Comparison of ENCODE assay signal across 1 cellular context in the genomic region with DNA sequence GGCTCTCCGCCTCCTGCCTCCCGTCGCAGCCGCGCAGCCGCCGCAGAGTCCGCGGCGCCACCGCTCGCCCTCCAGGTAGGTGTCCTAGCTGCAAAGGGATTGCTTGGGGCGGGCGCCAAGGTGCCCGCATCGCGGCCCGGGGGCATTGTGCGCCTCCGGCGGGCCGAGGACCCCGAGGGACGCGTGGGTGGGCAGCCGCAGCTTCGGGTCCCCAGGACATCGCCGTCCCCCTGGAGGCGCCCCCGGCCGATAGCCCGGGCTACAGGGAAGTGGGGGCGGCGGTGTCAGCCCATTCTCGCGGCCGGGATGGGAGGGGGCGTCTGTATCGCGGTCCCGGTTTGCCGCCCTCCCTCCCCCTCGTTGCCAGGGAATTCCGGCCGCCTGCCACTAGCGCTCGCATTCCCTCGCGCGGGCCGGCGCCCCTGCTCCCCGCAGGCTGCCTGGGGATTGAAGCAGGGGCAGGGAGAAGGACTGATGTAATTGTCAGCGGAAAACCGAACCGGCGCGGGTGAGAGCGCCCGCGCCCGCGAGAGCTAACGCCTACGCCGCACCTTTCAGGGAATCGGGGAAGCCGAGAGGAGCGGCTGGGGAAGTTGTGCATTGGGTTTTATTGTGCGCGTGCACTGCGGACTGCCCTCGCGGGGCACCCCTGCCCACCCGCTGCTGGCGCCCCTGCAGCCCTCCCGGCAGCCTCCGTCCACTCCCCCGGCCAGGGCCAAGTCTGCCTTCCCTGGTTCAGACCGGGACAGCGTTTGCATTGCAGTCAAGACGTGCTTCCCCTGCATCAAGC.
TF ChIP-seq lines count a peak whose summit lies in the region.

No MANE protein-coding gene starts in this region.

TF ChIP-seq in HEK293, 187 proteins besides CTCF, POLR2A, EP300 and RAD21 (continued from another document and continues in another):
- TF ChIP-seq ZNF362 (tag by site-specific recombination; IDR thresholded peaks at IDR 0.05) (no peak), KLF16 (tag by site-specific recombination; IDR thresholded peaks at IDR 0.05) (no peak), SP7 (tag by site-specific recombination; IDR thresholded peaks at IDR 0.05) (no peak), GFI1B (tag by site-specific recombination; IDR thresholded peaks at IDR 0.05) (no peak), ZNF221 (tag by site-specific recombination; IDR thresholded peaks at IDR 0.05; ENCODE audit: borderline replicate concordance) (no peak), ZNF791 (tag by site-specific recombination; IDR thresholded peaks at IDR 0.05) (no peak), ZXDB (tag by site-specific recombination; IDR thresholded peaks at IDR 0.05) (peak; percentile 97), ZNF248 (tag by site-specific recombination; IDR thresholded peaks at IDR 0.05) (no peak), ZNF76 (tag by site-specific recombination; IDR thresholded peaks at IDR 0.05; ENCODE audit: borderline replicate concordance, low read depth) (peak; percentile 68), ZNF830 (tag by site-specific recombination; IDR thresholded peaks at IDR 0.05; ENCODE audit: low read depth) (no peak), ZNF549 (tag by site-specific recombination; IDR thresholded peaks at IDR 0.05) (no peak), ZNF837 (tag by site-specific recombination; IDR thresholded peaks at IDR 0.05) (no peak), ZNF394 (tag by site-specific recombination; IDR thresholded peaks at IDR 0.05; ENCODE audit: borderline replicate concordance) (0 out of 2 replicates have a peak, but pooled peaks have one; percentile 22), ZNF629 (tag by site-specific recombination; IDR thresholded peaks at IDR 0.05) (no peak), SP2 (tag by site-specific recombination; IDR thresholded peaks at IDR 0.05) (peak; percentile 45; the same call in 1 of the 2 replicates), PATZ1 (tag by site-specific recombination; IDR thresholded peaks at IDR 0.05) (peak; percentile 70), ZNF341 (tag by site-specific recombination; IDR thresholded peaks at IDR 0.05; ENCODE audit: low read depth) (peak; percentile 70), ZNF311 (tag by site-specific recombination; IDR thresholded peaks at IDR 0.05; ENCODE audit: borderline replicate concordance) (no peak), ZNF660 (tag by site-specific recombination; IDR thresholded peaks at IDR 0.05) (no peak), ZNF501 (tag by site-specific recombination; IDR thresholded peaks at IDR 0.05) (0 out of 2 replicates have a peak, but pooled peaks have one; percentile 60), ZNF433 (tag by site-specific recombination; IDR thresholded peaks at IDR 0.05; ENCODE audit: low read depth) (no peak), ZNF529 (tag by site-specific recombination; IDR thresholded peaks at IDR 0.05; ENCODE audit: insufficient replicate concordance) (no peak), ZNF610 (tag by site-specific recombination; IDR thresholded peaks at IDR 0.05; ENCODE audit: borderline replicate concordance) (peak; percentile 96), SALL2 (tag by site-specific recombination; IDR thresholded peaks at IDR 0.05; ENCODE audit: borderline replicate concordance) (no peak), RBAK (tag by site-specific recombination; IDR thresholded peaks at IDR 0.05) (no peak), ZEB2 (tag by site-specific recombination; IDR thresholded peaks at IDR 0.05) (peak; percentile 75), REST (tag by site-specific recombination; IDR thresholded peaks at IDR 0.05) (0 out of 2 replicates have a peak, but pooled peaks have one; percentile 34), ZNF621 (tag by site-specific recombination; IDR thresholded peaks at IDR 0.05) (no peak), ZNF544 (tag by site-specific recombination; IDR thresholded peaks at IDR 0.05) (no peak), ZNF624 (tag by site-specific recombination; IDR thresholded peaks at IDR 0.05) (no peak), ZBTB8A (tag by site-specific recombination; IDR thresholded peaks at IDR 0.05) (peak; percentile 80), ZNF558 (tag by site-specific recombination; IDR thresholded peaks at IDR 0.05) (no peak), KLF9 (tag by site-specific recombination; IDR thresholded peaks at IDR 0.05; ENCODE audit: low read depth) (peak; percentile 31; the same call in 1 of the 2 replicates), ZNF548 (tag by site-specific recombination; IDR thresholded peaks at IDR 0.05) (no peak)
- TF ChIP-seq, protein P1, sequence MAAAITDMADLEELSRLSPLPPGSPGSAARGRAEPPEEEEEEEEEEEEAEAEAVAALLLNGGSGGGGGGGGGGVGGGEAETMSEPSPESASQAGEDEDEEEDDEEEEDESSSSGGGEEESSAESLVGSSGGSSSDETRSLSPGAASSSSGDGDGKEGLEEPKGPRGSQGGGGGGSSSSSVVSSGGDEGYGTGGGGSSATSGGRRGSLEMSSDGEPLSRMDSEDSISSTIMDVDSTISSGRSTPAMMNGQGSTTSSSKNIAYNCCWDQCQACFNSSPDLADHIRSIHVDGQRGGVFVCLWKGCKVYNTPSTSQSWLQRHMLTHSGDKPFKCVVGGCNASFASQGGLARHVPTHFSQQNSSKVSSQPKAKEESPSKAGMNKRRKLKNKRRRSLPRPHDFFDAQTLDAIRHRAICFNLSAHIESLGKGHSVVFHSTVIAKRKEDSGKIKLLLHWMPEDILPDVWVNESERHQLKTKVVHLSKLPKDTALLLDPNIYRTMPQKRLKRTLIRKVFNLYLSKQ (tag by site-specific recombination; IDR thresholded peaks at IDR 0.05; ENCODE audit: borderline replicate concordance) = no peak
- TF ChIP-seq, protein P2, sequence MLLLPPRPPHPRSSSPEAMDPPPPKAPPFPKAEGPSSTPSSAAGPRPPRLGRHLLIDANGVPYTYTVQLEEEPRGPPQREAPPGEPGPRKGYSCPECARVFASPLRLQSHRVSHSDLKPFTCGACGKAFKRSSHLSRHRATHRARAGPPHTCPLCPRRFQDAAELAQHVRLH (tag by site-specific recombination; IDR thresholded peaks at IDR 0.05) = no peak
- TF ChIP-seq, protein P3, sequence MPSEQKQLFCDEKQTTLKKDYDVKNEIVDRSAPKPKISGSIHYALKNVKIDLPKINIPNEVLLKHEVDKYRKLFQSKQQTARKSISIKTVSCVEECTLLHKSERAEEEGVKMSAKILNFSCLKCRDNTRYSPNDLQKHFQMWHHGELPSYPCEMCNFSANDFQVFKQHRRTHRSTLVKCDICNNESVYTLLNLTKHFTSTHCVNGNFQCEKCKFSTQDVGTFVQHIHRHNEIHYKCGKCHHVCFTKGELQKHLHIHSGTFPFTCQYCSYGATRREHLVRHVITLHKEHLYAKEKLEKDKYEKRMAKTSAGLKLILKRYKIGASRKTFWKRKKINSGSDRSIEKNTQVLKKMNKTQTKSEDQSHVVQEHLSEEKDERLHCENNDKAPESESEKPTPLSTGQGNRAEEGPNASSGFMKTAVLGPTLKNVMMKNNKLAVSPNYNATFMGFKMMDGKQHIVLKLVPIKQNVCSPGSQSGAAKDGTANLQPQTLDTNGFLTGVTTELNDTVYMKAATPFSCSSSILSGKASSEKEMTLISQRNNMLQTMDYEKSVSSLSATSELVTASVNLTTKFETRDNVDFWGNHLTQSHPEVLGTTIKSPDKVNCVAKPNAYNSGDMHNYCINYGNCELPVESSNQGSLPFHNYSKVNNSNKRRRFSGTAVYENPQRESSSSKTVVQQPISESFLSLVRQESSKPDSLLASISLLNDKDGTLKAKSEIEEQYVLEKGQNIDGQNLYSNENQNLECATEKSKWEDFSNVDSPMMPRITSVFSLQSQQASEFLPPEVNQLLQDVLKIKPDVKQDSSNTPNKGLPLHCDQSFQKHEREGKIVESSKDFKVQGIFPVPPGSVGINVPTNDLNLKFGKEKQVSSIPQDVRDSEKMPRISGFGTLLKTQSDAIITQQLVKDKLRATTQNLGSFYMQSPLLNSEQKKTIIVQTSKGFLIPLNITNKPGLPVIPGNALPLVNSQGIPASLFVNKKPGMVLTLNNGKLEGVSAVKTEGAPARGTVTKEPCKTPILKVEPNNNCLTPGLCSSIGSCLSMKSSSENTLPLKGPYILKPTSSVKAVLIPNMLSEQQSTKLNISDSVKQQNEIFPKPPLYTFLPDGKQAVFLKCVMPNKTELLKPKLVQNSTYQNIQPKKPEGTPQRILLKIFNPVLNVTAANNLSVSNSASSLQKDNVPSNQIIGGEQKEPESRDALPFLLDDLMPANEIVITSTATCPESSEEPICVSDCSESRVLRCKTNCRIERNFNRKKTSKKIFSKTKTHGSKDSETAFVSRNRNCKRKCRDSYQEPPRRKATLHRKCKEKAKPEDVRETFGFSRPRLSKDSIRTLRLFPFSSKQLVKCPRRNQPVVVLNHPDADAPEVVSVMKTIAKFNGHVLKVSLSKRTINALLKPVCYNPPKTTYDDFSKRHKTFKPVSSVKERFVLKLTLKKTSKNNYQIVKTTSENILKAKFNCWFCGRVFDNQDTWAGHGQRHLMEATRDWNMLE (tag by site-specific recombination; conservative IDR thresholded peaks at IDR 0.05; ENCODE audit: low read depth) = no peak
- TF ChIP-seq, protein P4, sequence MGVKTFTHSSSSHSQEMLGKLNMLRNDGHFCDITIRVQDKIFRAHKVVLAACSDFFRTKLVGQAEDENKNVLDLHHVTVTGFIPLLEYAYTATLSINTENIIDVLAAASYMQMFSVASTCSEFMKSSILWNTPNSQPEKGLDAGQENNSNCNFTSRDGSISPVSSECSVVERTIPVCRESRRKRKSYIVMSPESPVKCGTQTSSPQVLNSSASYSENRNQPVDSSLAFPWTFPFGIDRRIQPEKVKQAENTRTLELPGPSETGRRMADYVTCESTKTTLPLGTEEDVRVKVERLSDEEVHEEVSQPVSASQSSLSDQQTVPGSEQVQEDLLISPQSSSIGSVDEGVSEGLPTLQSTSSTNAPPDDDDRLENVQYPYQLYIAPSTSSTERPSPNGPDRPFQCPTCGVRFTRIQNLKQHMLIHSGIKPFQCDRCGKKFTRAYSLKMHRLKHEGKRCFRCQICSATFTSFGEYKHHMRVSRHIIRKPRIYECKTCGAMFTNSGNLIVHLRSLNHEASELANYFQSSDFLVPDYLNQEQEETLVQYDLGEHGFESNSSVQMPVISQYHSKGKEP (tag by site-specific recombination; IDR thresholded peaks at IDR 0.05) = peak; percentile 61; the same call in 1 of the 2 replicates
- TF ChIP-seq, protein P5, sequence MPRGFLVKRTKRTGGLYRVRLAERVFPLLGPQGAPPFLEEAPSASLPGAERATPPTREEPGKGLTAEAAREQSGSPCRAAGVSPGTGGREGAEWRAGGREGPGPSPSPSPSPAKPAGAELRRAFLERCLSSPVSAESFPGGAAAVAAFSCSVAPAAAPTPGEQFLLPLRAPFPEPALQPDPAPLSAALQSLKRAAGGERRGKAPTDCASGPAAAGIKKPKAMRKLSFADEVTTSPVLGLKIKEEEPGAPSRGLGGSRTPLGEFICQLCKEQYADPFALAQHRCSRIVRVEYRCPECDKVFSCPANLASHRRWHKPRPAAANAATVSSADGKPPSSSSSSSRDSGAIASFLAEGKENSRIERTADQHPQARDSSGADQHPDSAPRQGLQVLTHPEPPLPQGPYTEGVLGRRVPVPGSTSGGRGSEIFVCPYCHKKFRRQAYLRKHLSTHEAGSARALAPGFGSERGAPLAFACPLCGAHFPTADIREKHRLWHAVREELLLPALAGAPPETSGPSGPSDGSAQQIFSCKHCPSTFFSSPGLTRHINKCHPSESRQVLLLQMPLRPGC (tag by site-specific recombination; IDR thresholded peaks at IDR 0.05) = no peak
